In the genomic region with DNA sequence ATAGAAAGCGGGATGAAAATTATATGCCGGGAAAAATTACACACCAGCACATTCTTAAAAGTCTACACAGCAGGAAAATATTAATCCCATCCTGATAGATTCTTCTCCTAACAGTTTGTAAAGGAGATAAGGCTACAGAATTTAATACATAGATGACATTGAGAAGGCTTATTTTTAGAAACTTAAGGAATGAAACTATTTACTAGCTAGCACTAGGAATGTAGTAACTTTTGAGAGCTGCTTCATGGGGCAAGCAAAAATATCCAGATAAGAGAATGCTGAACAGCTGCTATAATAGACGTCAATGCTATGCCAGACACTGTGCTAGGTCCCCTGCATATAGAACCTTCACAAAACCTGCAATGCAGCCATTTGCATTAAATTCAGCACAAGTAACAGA, we compare ENCODE assay signal across 20 cellular contexts.
"Had no signal": no experiment of that assay in that cellular context is flagged by ENCODE, and none has a peak within 500 bp of the region (broad histone marks: within the 10 kb centered on the region; RNA-seq: fewer than 3 reads in every experiment).

No MANE protein-coding gene starts in this region.

- DNase-seq: activated CD4-positive, alpha-beta T cell treated with anti-CD3 and anti-CD28 coated beads for 36 hours; activated CD4-positive, CD25-positive, alpha-beta regulatory T cell; activated naive CD4-positive, alpha-beta T cell; activated T-cell treated with anti-CD3 and anti-CD28 coated beads for 4 hours; activated T-cell treated with anti-CD3 and anti-CD28 coated beads, Interleukin-2, amount 50 U/mL, for 72 hours; anterior cingulate cortex; body of pancreas; cerebellar nuclear complex; foreskin melanocyte; heart right ventricle; kidney glomerular epithelial cell; left lung; mammary epithelial cell; naive B cell; pancreas; retina; stimulated activated naive CD4-positive, alpha-beta T cell; transverse colon had no signal

- H3K27me3 ChIP-seq: body of pancreas, heart right ventricle, left lung, pancreas, suprapubic skin, transverse colon had no signal

- H3K4me3 ChIP-seq: body of pancreas, heart right ventricle, left lung, pancreas, prostate gland, suprapubic skin, transverse colon had no signal

- H3K4me1 ChIP-seq: body of pancreas, left lung, pancreas, prostate gland, suprapubic skin, transverse colon had no signal

- H3K27ac ChIP-seq: body of pancreas, left lung, pancreas, prostate gland, suprapubic skin, transverse colon had no signal

- H3K36me3 ChIP-seq: heart right ventricle, left lung, pancreas, prostate gland, suprapubic skin, transverse colon had no signal

- H3K9me3 ChIP-seq: body of pancreas, pancreas, prostate gland had no signal
